ENCODE assay signal across 8 cellular contexts in genomic region chr1:232704694-232705680, GRCh38.
DNase-seq lines count a peak whose midpoint lies in the region; ATAC-seq and TF ChIP-seq lines count a peak whose summit lies in the region.

No MANE protein-coding gene starts in this region.

- intact Hi-C loops in HCT116 (cut with micrococcal nuclease) (no loop called here), esophagus muscularis mucosa (cut with DNase I) (no loop called here)
- intact Hi-C loops in activated T-helper 1 cell treated with anti-CD3 and anti-CD28 coated beads, Interleukin-12 subunit alpha, Interleukin-12 subunit beta, Interleukin-2, Interleukin-4 antibody, amounts not matched to agents 30 ng/mL and 10 ng/mL and 1 ng/mL, durations not matched to agents 14 hours and 24 hours and 36 hours (cut with micrococcal nuclease) = no loop called here

- no peaks in the 10 kb centered on the region for H3K36me3 Mint-ChIP-seq in activated T-helper 1 cell treated with anti-CD3 and anti-CD28 coated beads, Interleukin-12 subunit alpha, Interleukin-12 subunit beta, Interleukin-2, Interleukin-4 antibody, amounts not matched to agents 30 ng/mL and 10 ng/mL and 1 ng/mL, durations not matched to agents 14 hours and 24 hours and 36 hours (ENCODE audit: low read depth)
- H3K36me3 Mint-ChIP-seq in activated naive CD8-positive, alpha-beta T cell treated with anti-CD3 and anti-CD28 coated beads for 36 hours = no peaks in the 10 kb centered on the region

- H3K9me3 Mint-ChIP-seq in activated T-helper 1 cell treated with anti-CD3 and anti-CD28 coated beads, Interleukin-12 subunit alpha, Interleukin-12 subunit beta, Interleukin-2, Interleukin-4 antibody, amounts not matched to agents 30 ng/mL and 10 ng/mL and 1 ng/mL, durations not matched to agents 14 hours and 24 hours and 36 hours = no peaks in the 10 kb centered on the region
- peaks cover 2% of the 10 kb centered on the region for H3K9me3 Mint-ChIP-seq in activated naive CD8-positive, alpha-beta T cell treated with anti-CD3 and anti-CD28 coated beads for 36 hours

- POLR2A ChIA-PET in HCT116 (lab: Charles Lee) = no interaction called here

- H3K27me3 ChIP-seq in HCT116 (ENCODE audit: insufficient read depth, low read length) (no peaks in the 10 kb centered on the region), esophagus muscularis mucosa (no peaks in the 10 kb centered on the region)

- H3K9ac ChIP-seq in HCT116 (ENCODE audit: low read length) = no peak overlapping the region

- no peak for TF ChIP-seq CTCF in HCT116 (IDR thresholded peaks at IDR 0.05 in 2 of 3, conservative IDR thresholded peaks at IDR 0.05 in 1 of 3; ENCODE audit: borderline replicate concordance in 1 of 3, insufficient read depth in 1 of 3, low read depth in 2 of 3, low read length in 2 of 3)
- TF ChIP-seq CTCF in esophagus muscularis mucosa (IDR thresholded peaks at IDR 0.05) = no peak

- H2AFZ ChIP-seq in HCT116 (ENCODE audit: low read depth, low read length, poor library complexity, severe bottlenecking) = peak overlapping the region; percentile 85

- TF ChIP-seq POLR2A in HCT116 (IDR thresholded peaks at IDR 0.05; ENCODE audit: borderline replicate concordance, extremely low read depth, insufficient read depth, insufficient read length) (no peak), esophagus muscularis mucosa (IDR thresholded peaks at IDR 0.05; ENCODE audit: low read depth) (no peak)

- CTCF ChIA-PET in HCT116 (lab: Charles Lee) = no interaction called here

- H3K4me3 ChIP-seq in HCT116 (replicated peaks in 1 of 2; ENCODE audit: low read depth in 1 of 2, low read length in 2 of 2) = no peak overlapping the region
- H3K4me3 ChIP-seq in esophagus muscularis mucosa = no peak overlapping the region

- H3K27ac Mint-ChIP-seq in activated T-helper 1 cell treated with anti-CD3 and anti-CD28 coated beads, Interleukin-12 subunit alpha, Interleukin-12 subunit beta, Interleukin-2, Interleukin-4 antibody, amounts not matched to agents 30 ng/mL and 10 ng/mL and 1 ng/mL, durations not matched to agents 14 hours and 24 hours and 36 hours = no peak overlapping the region
- H3K27ac Mint-ChIP-seq in activated naive CD8-positive, alpha-beta T cell treated with anti-CD3 and anti-CD28 coated beads for 36 hours = no peak overlapping the region

- RAD21 ChIA-PET in HCT116 (lab: Charles Lee; ENCODE audit: low non-redundant PET in 1 of 2, low total read pairs in 2 of 2, uncharacterized antibody in 2 of 2, unreplicated experiment in 2 of 2) = no interaction called here

- no TSS peak for BruUV-seq in HCT116 (replicated peaks; lab: Mats Ljungman, UMichigan)

- no peaks in the 10 kb centered on the region for H3K79me2 ChIP-seq in HCT116 (ENCODE audit: insufficient read depth, low read length)

- TF ChIP-seq EP300 in esophagus muscularis mucosa (IDR thresholded peaks at IDR 0.05) = no peak

- H4K20me1 ChIP-seq in HCT116 (ENCODE audit: insufficient read depth) = no peaks in the 10 kb centered on the region

- H3K36me3 ChIP-seq in HCT116 (ENCODE audit: control insufficient read depth in 1 of 2, insufficient read depth in 2 of 2, low read length in 2 of 2) = no peaks in the 10 kb centered on the region
- H3K36me3 ChIP-seq in esophagus muscularis mucosa = no peaks in the 10 kb centered on the region

- peaks cover 3 to 16% of the 10 kb centered on the region in 2 experiments; a peak in 2 of 4 replicates for H3K4me1 ChIP-seq in HCT116 (ENCODE audit: control insufficient read depth in 1 of 2, insufficient read depth in 2 of 2, low read length in 2 of 2)
- H3K4me1 ChIP-seq in esophagus muscularis mucosa = peaks cover 0 to 27% (median 20%) of the 10 kb centered on the region in 4 donors

- 0 out of 2 replicates have a peak, but pooled peaks have one; percentile 7 for TF ChIP-seq RAD21 in HCT116 (IDR thresholded peaks at IDR 0.05; ENCODE audit: low read depth)

- H3K4me3 Mint-ChIP-seq in activated T-helper 1 cell treated with anti-CD3 and anti-CD28 coated beads, Interleukin-12 subunit alpha, Interleukin-12 subunit beta, Interleukin-2, Interleukin-4 antibody, amounts not matched to agents 30 ng/mL and 10 ng/mL and 1 ng/mL, durations not matched to agents 14 hours and 24 hours and 36 hours = no peak overlapping the region
- H3K4me3 Mint-ChIP-seq in activated naive CD8-positive, alpha-beta T cell treated with anti-CD3 and anti-CD28 coated beads for 36 hours = no peak overlapping the region

- DNase-seq in HCT116 (ENCODE audit: low read depth, low spot score) (peak; percentile 37), esophagus muscularis mucosa (ENCODE audit: extremely low spot score) (no peak), non-pigmented ciliary epithelial cell (ENCODE audit: low read depth) (peak; percentile 28), GM19240 (ENCODE audit: insufficient read length, low spot score) (no peak)
- peak; percentile 11 for DNase-seq in NK-92 treated with Interleukin-12 subunit alpha and Interleukin-12 subunit beta, amount 100 ng/mL, for 24 hours (lab: John Stamatoyannopoulos, UW)
- DNase-seq in activated T-helper 1 cell treated with anti-CD3 and anti-CD28 coated beads, Interleukin-12 subunit alpha, Interleukin-12 subunit beta, Interleukin-2, Interleukin-4 antibody, amounts not matched to agents 30 ng/mL and 10 ng/mL and 1 ng/mL, durations not matched to agents 14 hours and 24 hours and 36 hours (ENCODE audit: low spot score) = no peak
- no peak for DNase-seq in activated T-cell treated with anti-CD3 and anti-CD28 coated beads, Interleukin-2, amount 50 U/mL, for 1 hour
- DNase-seq in activated naive CD8-positive, alpha-beta T cell treated with anti-CD3 and anti-CD28 coated beads for 36 hours = no peak

- no peak overlapping the region for H3K27ac ChIP-seq in HCT116 (ENCODE audit: low read depth, low read length)
- H3K27ac ChIP-seq in esophagus muscularis mucosa (replicated peaks in 1 of 4) = peak overlapping the region; percentile 48 to 58 (median 56)

- H3K9me3 ChIP-seq in HCT116 (ENCODE audit: control insufficient read depth in 1 of 2, insufficient read depth in 1 of 2, low read depth in 1 of 2, low read length in 2 of 2) = no peaks in the 10 kb centered on the region
- H3K9me3 ChIP-seq in esophagus muscularis mucosa = no peaks in the 10 kb centered on the region

- no peaks in the 10 kb centered on the region for H3K4me1 Mint-ChIP-seq in activated T-helper 1 cell treated with anti-CD3 and anti-CD28 coated beads, Interleukin-12 subunit alpha, Interleukin-12 subunit beta, Interleukin-2, Interleukin-4 antibody, amounts not matched to agents 30 ng/mL and 10 ng/mL and 1 ng/mL, durations not matched to agents 14 hours and 24 hours and 36 hours (ENCODE audit: low read depth)
- peaks cover 4% of the 10 kb centered on the region for H3K4me1 Mint-ChIP-seq in activated naive CD8-positive, alpha-beta T cell treated with anti-CD3 and anti-CD28 coated beads for 36 hours

- peak overlapping the region; percentile 52 for H3K4me2 ChIP-seq in HCT116 (ENCODE audit: low read length)

- ATAC-seq in HCT116 = peak; percentile 78

- WGBS in esophagus muscularis mucosa = 63% methylated on average over 7 of the region's 7 CpGs

- H3K9me2 ChIP-seq in HCT116 (ENCODE audit: insufficient read depth) = no peaks in the 10 kb centered on the region

- H3K27me3 Mint-ChIP-seq in activated T-helper 1 cell treated with anti-CD3 and anti-CD28 coated beads, Interleukin-12 subunit alpha, Interleukin-12 subunit beta, Interleukin-2, Interleukin-4 antibody, amounts not matched to agents 30 ng/mL and 10 ng/mL and 1 ng/mL, durations not matched to agents 14 hours and 24 hours and 36 hours (ENCODE audit: insufficient read depth) = no peaks in the 10 kb centered on the region
- H3K27me3 Mint-ChIP-seq in activated naive CD8-positive, alpha-beta T cell treated with anti-CD3 and anti-CD28 coated beads for 36 hours = no peaks in the 10 kb centered on the region

TF ChIP-seq in HCT116, 20 proteins besides CTCF, POLR2A, EP300 and RAD21 (continues in another document):
- TF ChIP-seq ZBTB33 (IDR thresholded peaks at IDR 0.05; ENCODE audit: extremely low read depth, insufficient replicate concordance, low read length) = no peak
- peak; percentile 86 for TF ChIP-seq YY1 (IDR thresholded peaks at IDR 0.05; ENCODE audit: extremely low read depth, insufficient replicate concordance, low read depth, low read length)
- peak; percentile 82 for TF ChIP-seq CBX3 (IDR thresholded peaks at IDR 0.05; ENCODE audit: low read depth)
- TF ChIP-seq ELF1 (IDR thresholded peaks at IDR 0.05; ENCODE audit: borderline replicate concordance, low read depth) = no peak
- TF ChIP-seq EZH2 (IDR thresholded peaks at IDR 0.05) = no peak
- TF ChIP-seq SP1 (IDR thresholded peaks at IDR 0.05; ENCODE audit: low read depth) = peak; percentile 57
- peak; percentile 98 for TF ChIP-seq CEBPB (IDR thresholded peaks at IDR 0.05; ENCODE audit: low read depth)
- peak; percentile 57 for TF ChIP-seq TCF7L2 (IDR thresholded peaks at IDR 0.05; ENCODE audit: borderline replicate concordance, extremely low read depth, insufficient read depth, insufficient read length)
- no peak for TF ChIP-seq EGR1 (IDR thresholded peaks at IDR 0.05; ENCODE audit: low read depth)
- no peak for TF ChIP-seq ZNF274 (IDR thresholded peaks at IDR 0.05; ENCODE audit: low read depth, low read length)
- peak; percentile 95 for TF ChIP-seq FOSL1 (IDR thresholded peaks at IDR 0.05; ENCODE audit: low read depth)

Comparison
In these comparisons a context has a peak if more than half of its experiments do, and no peak if none do; other contexts are left out.
1. DNase-seq: peak in HCT116 (single experiment), NK-92 treated with Interleukin-12 subunit alpha and Interleukin-12 subunit beta, amount 100 ng/mL, for 24 hours (single experiment) and non-pigmented ciliary epithelial cell (single experiment); none in esophagus muscularis mucosa (single experiment), activated T-helper 1 cell treated with anti-CD3 and anti-CD28 coated beads, Interleukin-12 subunit alpha, Interleukin-12 subunit beta, Interleukin-2, Interleukin-4 antibody, amounts not matched to agents 30 ng/mL and 10 ng/mL and 1 ng/mL, durations not matched to agents 14 hours and 24 hours and 36 hours (single experiment), activated T-cell treated with anti-CD3 and anti-CD28 coated beads, Interleukin-2, amount 50 U/mL, for 1 hour (single experiment), GM19240 (single experiment) and activated naive CD8-positive, alpha-beta T cell treated with anti-CD3 and anti-CD28 coated beads for 36 hours (single experiment).